Comparison of ENCODE assay signal across 1 cellular context in the genomic region with DNA sequence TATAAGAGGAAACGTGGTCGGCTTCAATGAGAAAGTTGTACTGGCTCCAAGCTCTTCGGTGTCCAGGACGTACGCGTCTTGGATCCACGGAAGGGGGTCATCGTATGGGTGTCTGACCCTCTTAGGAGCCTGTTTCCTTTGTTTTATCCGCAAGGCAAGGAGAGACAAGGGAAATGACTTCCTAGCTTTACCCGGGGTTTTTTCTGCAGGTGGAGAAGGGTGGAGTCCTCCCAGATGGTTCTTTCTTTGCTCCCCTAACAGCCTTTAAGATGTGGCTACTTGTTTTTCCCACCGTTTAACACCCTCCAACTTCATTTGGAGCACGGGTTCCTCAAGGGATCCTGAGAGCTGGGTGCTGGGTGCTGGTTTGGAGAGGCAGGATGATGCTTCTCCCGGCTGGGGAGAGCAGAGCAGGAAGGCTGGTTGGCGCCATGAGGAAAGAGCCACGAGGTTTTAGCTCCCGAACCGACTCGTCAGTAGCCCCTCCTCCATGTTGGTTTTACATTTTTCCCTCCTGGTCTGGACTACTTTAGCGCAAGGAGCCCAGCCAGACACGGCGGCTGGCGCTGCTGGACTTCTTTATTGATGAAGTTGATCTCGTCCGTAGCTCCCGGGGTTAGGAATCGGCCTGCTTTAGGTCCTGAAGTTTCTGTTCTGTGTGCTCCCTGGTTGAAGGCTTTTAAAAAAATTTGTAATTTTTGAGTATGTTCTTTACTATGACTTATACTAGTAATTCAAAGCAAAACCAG.
A peak's percentile ranks its signal among the peaks of the same experiment; 100 is the strongest.
TF ChIP-seq lines count a peak whose summit lies in the region.

No MANE protein-coding gene starts in this region.

TF ChIP-seq in K562, 482 proteins besides CTCF, POLR2A, EP300 and RAD21 (continued from another document and continues in another):
- TF ChIP-seq, protein P1, sequence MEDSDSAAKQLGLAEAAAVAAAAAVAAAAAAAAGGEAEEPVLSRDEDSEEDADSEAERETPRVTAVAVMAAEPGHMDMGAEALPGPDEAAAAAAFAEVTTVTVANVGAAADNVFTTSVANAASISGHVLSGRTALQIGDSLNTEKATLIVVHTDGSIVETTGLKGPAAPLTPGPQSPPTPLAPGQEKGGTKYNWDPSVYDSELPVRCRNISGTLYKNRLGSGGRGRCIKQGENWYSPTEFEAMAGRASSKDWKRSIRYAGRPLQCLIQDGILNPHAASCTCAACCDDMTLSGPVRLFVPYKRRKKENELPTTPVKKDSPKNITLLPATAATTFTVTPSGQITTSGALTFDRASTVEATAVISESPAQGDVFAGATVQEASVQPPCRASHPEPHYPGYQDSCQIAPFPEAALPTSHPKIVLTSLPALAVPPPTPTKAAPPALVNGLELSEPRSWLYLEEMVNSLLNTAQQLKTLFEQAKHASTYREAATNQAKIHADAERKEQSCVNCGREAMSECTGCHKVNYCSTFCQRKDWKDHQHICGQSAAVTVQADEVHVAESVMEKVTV (CRISPR knock-in tag; IDR thresholded peaks at IDR 0.05), result 0 out of 2 replicates have a peak, but pooled peaks have one; percentile 30
- TF ChIP-seq CBX2 (IDR thresholded peaks at IDR 0.05; ENCODE audit: insufficient read depth, low read length, poor library complexity, severe bottlenecking), result no peak
- no peak for TF ChIP-seq ZKSCAN1 (IDR thresholded peaks at IDR 0.05; ENCODE audit: low read depth, low read length)
- TF ChIP-seq POLR2B (IDR thresholded peaks at IDR 0.05; ENCODE audit: low read depth, partially characterized antibody), result peak; percentile 48
- no peak for TF ChIP-seq SAFB2 (IDR thresholded peaks at IDR 0.05; ENCODE audit: borderline replicate concordance, low read depth, low read length, severe bottlenecking)
- TF ChIP-seq NR2F6 (CRISPR knock-in tag; IDR thresholded peaks at IDR 0.05), result no peak
- TF ChIP-seq STAG1 (CRISPR knock-in tag; IDR thresholded peaks at IDR 0.05; ENCODE audit: borderline replicate concordance), result no peak
- TF ChIP-seq XRCC4 (IDR thresholded peaks at IDR 0.05; ENCODE audit: extremely low read depth, insufficient read depth, insufficient read length), result no peak
- 0 out of 2 replicates have a peak, but pooled peaks have one; percentile 46 for TF ChIP-seq NFXL1 (CRISPR knock-in tag; IDR thresholded peaks at IDR 0.05)
- TF ChIP-seq RBM15 (IDR thresholded peaks at IDR 0.05; ENCODE audit: insufficient read depth, low read length), result no peak
- no peak for TF ChIP-seq BMI1 (IDR thresholded peaks at IDR 0.05; ENCODE audit: low read length)
- no peak for TF ChIP-seq ZNF699 (CRISPR knock-in tag; IDR thresholded peaks at IDR 0.05; ENCODE audit: insufficient replicate concordance)
- no peak for TF ChIP-seq COPS2 (conservative IDR thresholded peaks at IDR 0.05)
- TF ChIP-seq NFE2L1 (tag; IDR thresholded peaks at IDR 0.05; ENCODE audit: borderline replicate concordance, low read depth), result no peak
- TF ChIP-seq IFI16 (CRISPR knock-in tag; IDR thresholded peaks at IDR 0.05), result no peak
- no peak for TF ChIP-seq BRF1 (IDR thresholded peaks at IDR 0.05; ENCODE audit: borderline replicate concordance, extremely low read depth, insufficient read length)
- TF ChIP-seq, protein P2, sequence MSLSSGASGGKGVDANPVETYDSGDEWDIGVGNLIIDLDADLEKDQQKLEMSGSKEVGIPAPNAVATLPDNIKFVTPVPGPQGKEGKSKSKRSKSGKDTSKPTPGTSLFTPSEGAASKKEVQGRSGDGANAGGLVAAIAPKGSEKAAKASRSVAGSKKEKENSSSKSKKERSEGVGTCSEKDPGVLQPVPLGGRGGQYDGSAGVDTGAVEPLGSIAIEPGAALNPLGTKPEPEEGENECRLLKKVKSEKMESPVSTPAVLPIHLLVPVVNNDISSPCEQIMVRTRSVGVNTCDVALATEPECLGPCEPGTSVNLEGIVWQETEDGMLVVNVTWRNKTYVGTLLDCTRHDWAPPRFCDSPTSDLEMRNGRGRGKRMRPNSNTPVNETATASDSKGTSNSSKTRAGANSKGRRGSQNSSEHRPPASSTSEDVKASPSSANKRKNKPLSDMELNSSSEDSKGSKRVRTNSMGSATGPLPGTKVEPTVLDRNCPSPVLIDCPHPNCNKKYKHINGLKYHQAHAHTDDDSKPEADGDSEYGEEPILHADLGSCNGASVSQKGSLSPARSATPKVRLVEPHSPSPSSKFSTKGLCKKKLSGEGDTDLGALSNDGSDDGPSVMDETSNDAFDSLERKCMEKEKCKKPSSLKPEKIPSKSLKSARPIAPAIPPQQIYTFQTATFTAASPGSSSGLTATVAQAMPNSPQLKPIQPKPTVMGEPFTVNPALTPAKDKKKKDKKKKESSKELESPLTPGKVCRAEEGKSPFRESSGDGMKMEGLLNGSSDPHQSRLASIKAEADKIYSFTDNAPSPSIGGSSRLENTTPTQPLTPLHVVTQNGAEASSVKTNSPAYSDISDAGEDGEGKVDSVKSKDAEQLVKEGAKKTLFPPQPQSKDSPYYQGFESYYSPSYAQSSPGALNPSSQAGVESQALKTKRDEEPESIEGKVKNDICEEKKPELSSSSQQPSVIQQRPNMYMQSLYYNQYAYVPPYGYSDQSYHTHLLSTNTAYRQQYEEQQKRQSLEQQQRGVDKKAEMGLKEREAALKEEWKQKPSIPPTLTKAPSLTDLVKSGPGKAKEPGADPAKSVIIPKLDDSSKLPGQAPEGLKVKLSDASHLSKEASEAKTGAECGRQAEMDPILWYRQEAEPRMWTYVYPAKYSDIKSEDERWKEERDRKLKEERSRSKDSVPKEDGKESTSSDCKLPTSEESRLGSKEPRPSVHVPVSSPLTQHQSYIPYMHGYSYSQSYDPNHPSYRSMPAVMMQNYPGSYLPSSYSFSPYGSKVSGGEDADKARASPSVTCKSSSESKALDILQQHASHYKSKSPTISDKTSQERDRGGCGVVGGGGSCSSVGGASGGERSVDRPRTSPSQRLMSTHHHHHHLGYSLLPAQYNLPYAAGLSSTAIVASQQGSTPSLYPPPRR (CRISPR knock-in tag; IDR thresholded peaks at IDR 0.05; ENCODE audit: borderline replicate concordance), result no peak
- TF ChIP-seq, protein P3, sequence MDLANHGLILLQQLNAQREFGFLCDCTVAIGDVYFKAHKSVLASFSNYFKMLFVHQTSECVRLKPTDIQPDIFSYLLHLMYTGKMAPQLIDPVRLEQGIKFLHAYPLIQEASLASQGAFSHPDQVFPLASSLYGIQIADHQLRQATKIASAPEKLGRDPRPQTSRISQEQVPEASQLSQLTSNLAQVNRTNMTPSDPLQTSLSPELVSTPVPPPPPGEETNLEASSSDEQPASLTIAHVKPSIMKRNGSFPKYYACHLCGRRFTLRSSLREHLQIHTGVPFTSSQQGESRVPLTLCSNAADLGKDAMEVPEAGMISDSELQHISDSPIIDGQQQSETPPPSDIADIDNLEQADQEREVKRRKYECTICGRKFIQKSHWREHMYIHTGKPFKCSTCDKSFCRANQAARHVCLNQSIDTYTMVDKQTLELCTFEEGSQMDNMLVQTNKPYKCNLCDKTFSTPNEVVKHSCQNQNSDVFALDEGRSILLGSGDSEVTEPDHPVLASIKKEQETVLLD (IDR thresholded peaks at IDR 0.05), result no peak; the same call in 1 of the 2 replicates
- no peak for TF ChIP-seq ZSCAN32 (CRISPR knock-in tag; IDR thresholded peaks at IDR 0.05)
- no peak for TF ChIP-seq ZNF778 (CRISPR knock-in tag; IDR thresholded peaks at IDR 0.05)
- no peak for TF ChIP-seq TCF7 (IDR thresholded peaks at IDR 0.05; ENCODE audit: borderline replicate concordance)
- no peak for TF ChIP-seq EGR1 (conservative IDR thresholded peaks at IDR 0.05)
- peak; percentile 35 for TF ChIP-seq BRD9 (IDR thresholded peaks at IDR 0.05; ENCODE audit: low read depth, partially characterized antibody)
- TF ChIP-seq KDM1A (IDR thresholded peaks at IDR 0.05), result no peak
- TF ChIP-seq CBX1 (IDR thresholded peaks at IDR 0.05; ENCODE audit: low read depth), result peak; percentile 39; the same call in 1 of the 2 replicates
- peak; percentile 77; the same call in 1 of the 2 replicates for TF ChIP-seq ZNF583 (CRISPR knock-in tag; IDR thresholded peaks at IDR 0.05)
- no peak for TF ChIP-seq ETV6 (IDR thresholded peaks at IDR 0.05; ENCODE audit: borderline replicate concordance in 1 of 2, low read depth in 2 of 2, low read length in 1 of 2)
- TF ChIP-seq ETV6 (CRISPR knock-in tag; IDR thresholded peaks at IDR 0.05; ENCODE audit: borderline replicate concordance), result no peak
- no peak for TF ChIP-seq CCAR2 (IDR thresholded peaks at IDR 0.05; ENCODE audit: low read depth, low read length)
- TF ChIP-seq ZNF316 (IDR thresholded peaks at IDR 0.05), result no peak
- TF ChIP-seq ZNF324 (CRISPR knock-in tag; IDR thresholded peaks at IDR 0.05), result no peak
- no peak for TF ChIP-seq CREBBP (IDR thresholded peaks at IDR 0.05; ENCODE audit: low read depth, low read length)
- no peak for TF ChIP-seq HNRNPUL1 (IDR thresholded peaks at IDR 0.05; ENCODE audit: low read length)
- no peak for TF ChIP-seq TCFL5 (CRISPR knock-in tag; conservative IDR thresholded peaks at IDR 0.05)
- TF ChIP-seq ZFPM2 (CRISPR knock-in tag; IDR thresholded peaks at IDR 0.05), result no peak
- TF ChIP-seq RBFOX2 (IDR thresholded peaks at IDR 0.05; ENCODE audit: low read depth, low read length), result no peak
- TF ChIP-seq RUNX1 (IDR thresholded peaks at IDR 0.05; ENCODE audit: low read depth), result no peak
- TF ChIP-seq PHB2 (IDR thresholded peaks at IDR 0.05; ENCODE audit: low read depth), result no peak
- TF ChIP-seq, protein P4, sequence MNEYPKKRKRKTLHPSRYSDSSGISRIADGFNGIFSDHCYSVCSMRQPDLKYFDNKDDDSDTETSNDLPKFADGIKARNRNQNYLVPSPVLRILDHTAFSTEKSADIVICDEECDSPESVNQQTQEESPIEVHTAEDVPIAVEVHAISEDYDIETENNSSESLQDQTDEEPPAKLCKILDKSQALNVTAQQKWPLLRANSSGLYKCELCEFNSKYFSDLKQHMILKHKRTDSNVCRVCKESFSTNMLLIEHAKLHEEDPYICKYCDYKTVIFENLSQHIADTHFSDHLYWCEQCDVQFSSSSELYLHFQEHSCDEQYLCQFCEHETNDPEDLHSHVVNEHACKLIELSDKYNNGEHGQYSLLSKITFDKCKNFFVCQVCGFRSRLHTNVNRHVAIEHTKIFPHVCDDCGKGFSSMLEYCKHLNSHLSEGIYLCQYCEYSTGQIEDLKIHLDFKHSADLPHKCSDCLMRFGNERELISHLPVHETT (CRISPR knock-in tag; conservative IDR thresholded peaks at IDR 0.05 in 1 of 2, IDR thresholded peaks at IDR 0.05 in 1 of 2), result no peak
- TF ChIP-seq, protein P5, sequence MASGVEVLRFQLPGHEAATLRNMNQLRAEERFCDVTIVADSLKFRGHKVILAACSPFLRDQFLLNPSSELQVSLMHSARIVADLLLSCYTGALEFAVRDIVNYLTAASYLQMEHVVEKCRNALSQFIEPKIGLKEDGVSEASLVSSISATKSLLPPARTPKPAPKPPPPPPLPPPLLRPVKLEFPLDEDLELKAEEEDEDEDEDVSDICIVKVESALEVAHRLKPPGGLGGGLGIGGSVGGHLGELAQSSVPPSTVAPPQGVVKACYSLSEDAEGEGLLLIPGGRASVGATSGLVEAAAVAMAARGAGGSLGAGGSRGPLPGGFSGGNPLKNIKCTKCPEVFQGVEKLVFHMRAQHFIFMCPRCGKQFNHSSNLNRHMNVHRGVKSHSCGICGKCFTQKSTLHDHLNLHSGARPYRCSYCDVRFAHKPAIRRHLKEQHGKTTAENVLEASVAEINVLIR (CRISPR knock-in tag; IDR thresholded peaks at IDR 0.05), result peak; percentile 52; the same call in 1 of the 2 replicates
- TF ChIP-seq ZNF274 (IDR thresholded peaks at IDR 0.05; ENCODE audit: borderline replicate concordance, low read depth, low read length), result no peak
- no peak for TF ChIP-seq PHTF2 (CRISPR knock-in tag; IDR thresholded peaks at IDR 0.05)
- TF ChIP-seq ZSCAN29 (IDR thresholded peaks at IDR 0.05), result no peak
- TF ChIP-seq, protein P6, sequence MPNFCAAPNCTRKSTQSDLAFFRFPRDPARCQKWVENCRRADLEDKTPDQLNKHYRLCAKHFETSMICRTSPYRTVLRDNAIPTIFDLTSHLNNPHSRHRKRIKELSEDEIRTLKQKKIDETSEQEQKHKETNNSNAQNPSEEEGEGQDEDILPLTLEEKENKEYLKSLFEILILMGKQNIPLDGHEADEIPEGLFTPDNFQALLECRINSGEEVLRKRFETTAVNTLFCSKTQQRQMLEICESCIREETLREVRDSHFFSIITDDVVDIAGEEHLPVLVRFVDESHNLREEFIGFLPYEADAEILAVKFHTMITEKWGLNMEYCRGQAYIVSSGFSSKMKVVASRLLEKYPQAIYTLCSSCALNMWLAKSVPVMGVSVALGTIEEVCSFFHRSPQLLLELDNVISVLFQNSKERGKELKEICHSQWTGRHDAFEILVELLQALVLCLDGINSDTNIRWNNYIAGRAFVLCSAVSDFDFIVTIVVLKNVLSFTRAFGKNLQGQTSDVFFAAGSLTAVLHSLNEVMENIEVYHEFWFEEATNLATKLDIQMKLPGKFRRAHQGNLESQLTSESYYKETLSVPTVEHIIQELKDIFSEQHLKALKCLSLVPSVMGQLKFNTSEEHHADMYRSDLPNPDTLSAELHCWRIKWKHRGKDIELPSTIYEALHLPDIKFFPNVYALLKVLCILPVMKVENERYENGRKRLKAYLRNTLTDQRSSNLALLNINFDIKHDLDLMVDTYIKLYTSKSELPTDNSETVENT (CRISPR knock-in tag; IDR thresholded peaks at IDR 0.05), result 0 out of 2 replicates have a peak, but pooled peaks have one; percentile 63
- TF ChIP-seq, protein P7, sequence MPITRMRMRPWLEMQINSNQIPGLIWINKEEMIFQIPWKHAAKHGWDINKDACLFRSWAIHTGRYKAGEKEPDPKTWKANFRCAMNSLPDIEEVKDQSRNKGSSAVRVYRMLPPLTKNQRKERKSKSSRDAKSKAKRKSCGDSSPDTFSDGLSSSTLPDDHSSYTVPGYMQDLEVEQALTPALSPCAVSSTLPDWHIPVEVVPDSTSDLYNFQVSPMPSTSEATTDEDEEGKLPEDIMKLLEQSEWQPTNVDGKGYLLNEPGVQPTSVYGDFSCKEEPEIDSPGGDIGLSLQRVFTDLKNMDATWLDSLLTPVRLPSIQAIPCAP (CRISPR knock-in tag; IDR thresholded peaks at IDR 0.05; ENCODE audit: borderline replicate concordance), result no peak
- no peak for TF ChIP-seq ZNF165 (CRISPR knock-in tag; IDR thresholded peaks at IDR 0.05; ENCODE audit: borderline replicate concordance)
- no peak; the same call in none of the 2 replicates for TF ChIP-seq ETV1 (tag; conservative IDR thresholded peaks at IDR 0.05; ENCODE audit: low read depth)
- TF ChIP-seq LARP7 (IDR thresholded peaks at IDR 0.05), result no peak
- no peak for TF ChIP-seq ILF3 (IDR thresholded peaks at IDR 0.05; ENCODE audit: borderline replicate concordance)
- TF ChIP-seq RBBP5 (IDR thresholded peaks at IDR 0.05; ENCODE audit: borderline replicate concordance, insufficient read depth, low read length, poor library complexity, severe bottlenecking), result peak; percentile 35
- 0 out of 2 replicates have a peak, but pooled peaks have one; percentile 84 for TF ChIP-seq BRD4 (IDR thresholded peaks at IDR 0.05)
- TF ChIP-seq BACH1 (tag; IDR thresholded peaks at IDR 0.05), result no peak
- TF ChIP-seq RFX7 (CRISPR knock-in tag; IDR thresholded peaks at IDR 0.05), result no peak
- TF ChIP-seq HMGN3 (IDR thresholded peaks at IDR 0.05; ENCODE audit: borderline replicate concordance, extremely low read depth, insufficient read length, low read depth, low read length), result no peak
- TF ChIP-seq, protein P8, sequence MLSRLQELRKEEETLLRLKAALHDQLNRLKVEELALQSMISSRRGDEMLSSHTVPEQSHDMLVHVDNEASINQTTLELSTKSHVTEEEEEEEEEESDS (CRISPR knock-in tag; IDR thresholded peaks at IDR 0.05), result no peak
- no peak for TF ChIP-seq PTBP1 (IDR thresholded peaks at IDR 0.05; ENCODE audit: low read depth, low read length)
- no peak for TF ChIP-seq ZNF785 (CRISPR knock-in tag; IDR thresholded peaks at IDR 0.05)
- no peak for TF ChIP-seq MCM3 (IDR thresholded peaks at IDR 0.05)
- TF ChIP-seq RFX5 (IDR thresholded peaks at IDR 0.05; ENCODE audit: low read depth, low read length), result no peak
